ENCODE assay signal across 20 cellular contexts in the genomic region with DNA sequence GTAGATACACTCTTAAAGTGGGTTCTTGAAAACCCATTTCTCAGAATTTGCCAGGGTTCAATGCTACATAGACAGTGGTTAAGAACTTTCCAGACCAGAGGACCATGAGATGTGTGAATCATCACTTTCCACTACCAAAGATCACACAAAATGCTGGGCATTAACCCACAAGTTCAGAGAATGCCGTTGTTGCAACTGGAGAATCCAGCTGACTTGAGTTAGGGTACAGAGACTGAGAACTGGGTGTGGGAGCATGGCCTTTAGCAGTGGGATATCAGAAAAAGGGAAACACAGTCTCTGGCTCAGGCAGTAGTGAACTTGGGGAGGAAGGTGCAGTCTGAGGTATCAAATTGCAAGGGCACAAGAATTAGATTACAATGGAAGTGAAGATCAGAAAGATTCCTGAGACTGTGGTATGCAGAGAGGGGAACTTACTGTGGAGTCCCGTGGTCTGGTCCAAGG. TPM values are rescaled to one million over a fixed set of nuclear protein-coding genes. Genes with fewer than 3 reads are reported as not detected.
A peak's percentile ranks its signal among the peaks of the same experiment; 100 is the strongest.
DNase-seq lines count a peak whose midpoint lies in the region; ATAC-seq, FAIRE-seq and TF ChIP-seq lines count a peak whose summit lies in the region.
"Had no signal": no experiment of that assay in that cellular context is flagged by ENCODE, and none has a peak within 500 bp of the region (broad histone marks: within the 10 kb centered on the region; RNA-seq: fewer than 3 reads in every experiment).

No MANE protein-coding gene starts in this region.

- in situ Hi-C loops in HepG2 (cut with HindIII; ENCODE audit: extremely low pct_ligation_motif_present, low pct_unique_long_range_greater_than_20kb): no loop called here

- TF ChIP-seq CTCF in HepG2 (CRISPR knock-in tag; IDR thresholded peaks at IDR 0.05) (no peak), right lobe of liver (IDR thresholded peaks at IDR 0.05) (no peak), vagina (IDR thresholded peaks at IDR 0.05) (no peak)

- H3K4me3 ChIP-seq in HepG2 (replicated peaks in 1 of 3; ENCODE audit: insufficient read depth in 1 of 3, low read depth in 2 of 3, low read length in 3 of 3) (no peak overlapping the region; a peak in 1 of 6 replicates), right lobe of liver (no peak overlapping the region), vagina (no peak overlapping the region)
- H3K4me3 ChIP-seq: colonic mucosa, MG63, mucosa of descending colon, suprapubic skin had no signal

- peaks cover 28% of the 10 kb centered on the region for H3K36me3 Mint-ChIP-seq in T-helper 1 cell treated with Interleukin-12 subunit alpha and Interleukin-12 subunit beta and Interleukin-4 antibody, amounts not matched to agents 30 μg/mL and 1 μg/mL, for 36 hours (ENCODE audit: low read depth)
- H3K36me3 Mint-ChIP-seq in immature natural killer cell: peaks cover 0 to 4% (median 1%) of the 10 kb centered on the region in 3 donors

- no peaks in the 10 kb centered on the region for H3K9me3 ChIP-seq in HepG2 (ENCODE audit: low read length)
- no peaks in the 10 kb centered on the region for H3K9me3 ChIP-seq in right lobe of liver
- no peaks in the 10 kb centered on the region for H3K9me3 ChIP-seq in vagina
- H3K9me3 ChIP-seq: colonic mucosa, mucosa of descending colon, suprapubic skin had no signal

- no peak overlapping the region for H3K9ac ChIP-seq in HepG2 (ENCODE audit: insufficient read depth, low read depth, low read length)

- no peaks in the 10 kb centered on the region for H3K79me2 ChIP-seq in HepG2 (ENCODE audit: insufficient read depth, low read length)

- 2% methylated on average over 2 of the region's 2 CpGs for WGBS in HepG2 (ENCODE audit: low lambda C conversion rate)
- 56% methylated on average over 2 of the region's 2 CpGs for WGBS in right lobe of liver (ENCODE audit: insufficient coverage, low coverage, low lambda C conversion rate, missing lambda C conversion rate)

- H3K4me1 ChIP-seq in HepG2 (ENCODE audit: insufficient read depth, low read length): peaks cover 34% of the 10 kb centered on the region
- no peaks in the 10 kb centered on the region for H3K4me1 ChIP-seq in right lobe of liver
- H3K4me1 ChIP-seq in vagina: no peaks in the 10 kb centered on the region
- H3K4me1 ChIP-seq: colonic mucosa had no signal

- FAIRE-seq in HepG2 (lab: Jason Lieb, UNC): no peak

- DNase-seq in HepG2 (ENCODE audit: low spot score) (no peak), right lobe of liver (no peak), immature natural killer cell (no peak), vagina (ENCODE audit: extremely low spot score in 2 of 2) (no peak), kidney tubule cell (ENCODE audit: low spot score) (no peak)
- DNase-seq: activated T-cell treated with anti-CD3 and anti-CD28 coated beads, Interleukin-2, amount 50 U/mL, for 4 hours; anterior cingulate cortex; colonic mucosa; glutamatergic neuron; MG63; mucosa of descending colon; posterior cingulate gyrus; SHP77 treated with DMSO at 0.1 percent for 48 hours; stimulated activated CD4-positive, alpha-beta T cell treated with anti-CD3 and anti-CD28 coated beads, Interleukin-12 subunit alpha, Interleukin-12 subunit beta, amount 100 ng/mL, for 4 hours; WERI-Rb-1 had no signal

- peak overlapping the region; percentile 82 for H3K27ac Mint-ChIP-seq in T-helper 1 cell treated with Interleukin-12 subunit alpha and Interleukin-12 subunit beta and Interleukin-4 antibody, amounts not matched to agents 30 μg/mL and 1 μg/mL, for 36 hours
- peak overlapping the region; percentile 28 to 91 (median 84) for H3K27ac Mint-ChIP-seq in immature natural killer cell
- H3K27ac Mint-ChIP-seq: B cell had no signal

- no peak for TF ChIP-seq RAD21 in HepG2 (CRISPR knock-in tag; IDR thresholded peaks at IDR 0.05)

- H3K4me2 ChIP-seq in HepG2 (ENCODE audit: low read depth, low read length): 0 out of 2 replicates have a peak overlapping the region, but pooled peaks have one; percentile 15

- ATAC-seq in HepG2 (peak; percentile 58), right lobe of liver (no peak), HG02678 (IDR thresholded peaks at IDR 0.05; ENCODE audit: unreplicated experiment) (no peak)
- ATAC-seq: activated T-cell treated with anti-CD3 and anti-CD28 coated beads, Interleukin-2, amount 50 U/mL, for 4 hours; esophagus mucosa; mucosa of descending colon had no signal

- no peaks in the 10 kb centered on the region for H4K20me1 ChIP-seq in HepG2 (ENCODE audit: insufficient read depth, low read length)

- no peaks in the 10 kb centered on the region for H3K27me3 Mint-ChIP-seq in T-helper 1 cell treated with Interleukin-12 subunit alpha and Interleukin-12 subunit beta and Interleukin-4 antibody, amounts not matched to agents 30 μg/mL and 1 μg/mL, for 36 hours (ENCODE audit: low read depth)
- peaks cover 0 to 2% (median 2%) of the 10 kb centered on the region in 3 donors for H3K27me3 Mint-ChIP-seq in immature natural killer cell (ENCODE audit: low read depth in 3 of 3)
- H3K27me3 Mint-ChIP-seq: B cell had no signal

- CTCF ChIA-PET in HepG2 (lab: Yijun Ruan, JAX; ENCODE audit: low intra/inter-chr PET ratio, low total read pairs): no interaction called here

- peak overlapping the region; percentile 46 for H2AFZ ChIP-seq in HepG2 (ENCODE audit: low read length)

- intact Hi-C loops in HepG2 (cut with micrococcal nuclease; ENCODE audit: unreplicated experiment): no loop called here
- intact Hi-C loops in right lobe of liver (cut with DNase I): no loop called here
- intact Hi-C loops in vagina (cut with DNase I): no loop called here

- TF ChIP-seq EP300 in HepG2 (IDR thresholded peaks at IDR 0.05; ENCODE audit: low read depth in 2 of 2, low read length in 2 of 2) (no peak), HepG2 (CRISPR knock-in tag; IDR thresholded peaks at IDR 0.05; ENCODE audit: borderline replicate concordance) (no peak)

- H3K27me3 ChIP-seq in HepG2 (ENCODE audit: control insufficient read depth in 1 of 2, insufficient read depth in 2 of 2, low read length in 2 of 2) (no peaks in the 10 kb centered on the region), right lobe of liver (no peaks in the 10 kb centered on the region), vagina (no peaks in the 10 kb centered on the region)
- H3K27me3 ChIP-seq: colonic mucosa, MG63, suprapubic skin had no signal

- peaks cover 35% of the 10 kb centered on the region for H3K9me3 Mint-ChIP-seq in T-helper 1 cell treated with Interleukin-12 subunit alpha and Interleukin-12 subunit beta and Interleukin-4 antibody, amounts not matched to agents 30 μg/mL and 1 μg/mL, for 36 hours
- peaks cover 0 to 6% (median 0%) of the 10 kb centered on the region in 6 donors for H3K9me3 Mint-ChIP-seq in immature natural killer cell

- H3K4me3 Mint-ChIP-seq in T-helper 1 cell treated with Interleukin-12 subunit alpha and Interleukin-12 subunit beta and Interleukin-4 antibody, amounts not matched to agents 30 μg/mL and 1 μg/mL, for 36 hours: peak overlapping the region; percentile 44
- H3K4me3 Mint-ChIP-seq in immature natural killer cell: peak overlapping the region; percentile 15 to 82 (median 55)
- H3K4me3 Mint-ChIP-seq: activated T-cell treated with anti-CD3 and anti-CD28 coated beads, Interleukin-2, amount 50 U/mL, for 4 hours; B cell had no signal

- TF ChIP-seq POLR2A in HepG2 (IDR thresholded peaks at IDR 0.05; ENCODE audit: insufficient read depth in 1 of 2, low read depth in 2 of 2, low read length in 2 of 2): no peak
- no peak for TF ChIP-seq POLR2A in right lobe of liver (IDR thresholded peaks at IDR 0.05)
- no peak for TF ChIP-seq POLR2A in vagina (IDR thresholded peaks at IDR 0.05)

- H3K27ac ChIP-seq in HepG2 (ENCODE audit: extremely low read length, insufficient read depth, low read length) (no peak overlapping the region), right lobe of liver (no peak overlapping the region), vagina (no peak overlapping the region)
- H3K27ac ChIP-seq: colonic mucosa, suprapubic skin, WERI-Rb-1 had no signal

- peaks cover 32% of the 10 kb centered on the region for H3K4me1 Mint-ChIP-seq in T-helper 1 cell treated with Interleukin-12 subunit alpha and Interleukin-12 subunit beta and Interleukin-4 antibody, amounts not matched to agents 30 μg/mL and 1 μg/mL, for 36 hours (ENCODE audit: low read depth)
- H3K4me1 Mint-ChIP-seq in immature natural killer cell: peaks cover 56 to 58% of the 10 kb centered on the region in 2 donors

- BruUV-seq in HepG2 (replicated peaks; lab: Mats Ljungman, UMichigan): no TSS peak

- POLR2A ChIA-PET in HepG2 (lab: Yijun Ruan, JAX): no interaction called here

- H3K36me3 ChIP-seq in HepG2 (replicated peaks in 1 of 2; ENCODE audit: control insufficient read depth in 1 of 2, insufficient read depth in 2 of 2, low read length in 2 of 2) (no peaks in the 10 kb centered on the region), right lobe of liver (no peaks in the 10 kb centered on the region), vagina (no peaks in the 10 kb centered on the region)
- H3K36me3 ChIP-seq: colonic mucosa, MG63, suprapubic skin, WERI-Rb-1 had no signal

RNA-seq across cellular contexts. Expression of a gene that starts 51.5 kb away (rescaled TPM):
- total RNA-seq in HepG2 (2016; rRNA removed; fragmentation: Illumina TruSeq; extraction: Trizol): 16.4 and 22.6 TPM in 2 replicates
- total RNA-seq in HepG2 (2016; cell fraction: cytosol; rRNA removed; fragmentation: Illumina TruSeq; extraction: Trizol; ENCODE audit: low read depth): 2.3 and 2.6 TPM in 2 replicates
- total RNA-seq in HepG2 (2016; cell fraction: insoluble cytoplasmic fraction; rRNA removed; fragmentation: Illumina TruSeq; extraction: Trizol): 17.3 and 21.4 TPM in 2 replicates
- total RNA-seq in HepG2 (2016; cell fraction: membrane; rRNA removed; fragmentation: Illumina TruSeq; extraction: Trizol): 5.6 and 7.0 TPM in 2 replicates
- total RNA-seq in HepG2 (2016; cell fraction: nucleus; rRNA removed; fragmentation: Illumina TruSeq; extraction: Trizol): 70.9 and 71.5 TPM in 2 replicates
- 27.0 and 27.5 TPM in 2 replicates for polyA plus RNA-seq in HepG2 (2011; rRNA removed)
- 8.0 and 11.1 TPM in 2 replicates for polyA plus RNA-seq in HepG2 (2011; cell fraction: cytosol; rRNA removed)
- 67.6 and 71.9 TPM in 2 replicates for polyA plus RNA-seq in HepG2 (2011; cell fraction: nucleus; rRNA removed)
- 21.4 and 23.6 TPM in 2 replicates for polyA plus RNA-seq in HepG2 (2012)
- 1.3 and 1.7 TPM in 2 replicates for polyA plus RNA-seq in HepG2 (2016; cell fraction: cytosol; fragmentation: Illumina TruSeq; extraction: Trizol; ENCODE audit: low read depth)
- 16.8 and 17.1 TPM in 2 replicates for polyA plus RNA-seq in HepG2 (2016; cell fraction: insoluble cytoplasmic fraction; fragmentation: Illumina TruSeq; extraction: Trizol; ENCODE audit: low read depth)
- 3.4 and 3.7 TPM in 2 replicates for polyA plus RNA-seq in HepG2 (2016; cell fraction: membrane; fragmentation: Illumina TruSeq; extraction: Trizol; ENCODE audit: low read depth)
- 63.8 and 64.3 TPM in 2 replicates for polyA plus RNA-seq in HepG2 (2016; cell fraction: nucleus; fragmentation: Illumina TruSeq; extraction: Trizol; ENCODE audit: insufficient read depth, low read depth)
- 10.1 and 51.6 TPM in 2 replicates for polyA minus RNA-seq in HepG2 (2011; rRNA and poly(A)+ RNA removed; ENCODE audit: low replicate concordance)
- polyA minus RNA-seq in HepG2 (2011; cell fraction: cytosol; rRNA and poly(A)+ RNA removed): 12.9 and 15.9 TPM in 2 replicates
- polyA minus RNA-seq in HepG2 (2011; cell fraction: nucleus; rRNA and poly(A)+ RNA removed): 150 and 174 TPM in 2 replicates
- total RNA-seq in right lobe of liver: 10 to 100 TPM in 1 of 6 experiments, 1 to 10 TPM in 5; 4.5 to 12.0 (median 7.3) TPM
- polyA plus RNA-seq in immature natural killer cell: 1 to 10 TPM; 1.6 to 4.6 (median 3.0) TPM
- total RNA-seq in vagina: 26.3 TPM
